In the genomic region with DNA sequence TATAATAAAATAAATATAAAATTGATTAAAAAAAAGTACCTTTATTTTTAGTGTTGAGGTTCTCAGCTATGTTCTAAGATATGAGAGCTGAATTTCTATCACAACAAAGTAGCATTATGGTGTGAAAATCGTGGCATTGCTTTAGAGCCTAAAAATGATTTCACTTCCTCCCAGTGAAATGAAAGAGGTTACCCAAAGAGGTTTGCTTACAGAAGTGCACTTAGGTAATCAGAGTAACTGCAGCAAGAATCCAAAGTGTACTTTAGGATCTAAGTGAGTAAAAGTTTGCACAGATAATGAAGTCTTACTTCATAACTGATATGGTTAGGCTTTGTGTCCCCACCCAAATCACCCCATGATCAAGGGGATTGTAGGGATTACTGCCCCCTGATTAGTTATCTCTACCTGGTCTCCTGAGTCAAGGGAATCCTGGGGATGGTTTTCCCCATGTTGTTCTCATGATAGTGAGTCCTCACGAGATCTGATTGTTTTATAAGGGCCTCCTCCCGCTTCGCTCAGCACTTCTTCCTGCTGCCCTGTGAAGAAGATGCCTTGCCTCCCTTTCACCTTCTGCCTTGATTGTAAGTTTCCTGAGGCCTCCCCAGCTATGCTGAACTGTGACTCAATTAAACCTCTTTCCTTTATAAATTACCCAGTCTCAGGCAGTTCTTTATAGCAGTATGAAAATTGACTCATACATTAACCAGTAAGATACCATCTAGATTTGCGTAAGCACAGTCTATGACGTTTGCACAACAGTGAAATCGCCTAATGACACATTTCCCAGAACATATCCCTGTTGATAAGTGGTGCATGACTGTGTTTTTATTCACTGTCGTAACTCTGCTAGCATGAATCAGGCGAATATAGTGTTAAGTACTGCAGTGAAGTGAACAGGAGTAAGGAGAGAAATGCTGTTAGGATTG, we compare ENCODE assay signal across 11 cellular contexts. TPM values are rescaled to one million over a fixed set of nuclear protein-coding genes. Genes with fewer than 3 reads are reported as not detected.
DNase-seq lines count a peak whose midpoint lies in the region; ATAC-seq, FAIRE-seq and TF ChIP-seq lines count a peak whose summit lies in the region.
"Had no signal": no experiment of that assay in that cellular context is flagged by ENCODE, and none has a peak within 500 bp of the region (broad histone marks: within the 10 kb centered on the region; RNA-seq: fewer than 3 reads in every experiment).

No MANE protein-coding gene starts in this region.

- H3K4me1 Mint-ChIP-seq in activated naive CD8-positive, alpha-beta T cell (ENCODE audit: low read depth), result no peaks in the 10 kb centered on the region
- no peaks in the 10 kb centered on the region for H3K4me1 Mint-ChIP-seq in activated naive CD8-positive, alpha-beta T cell treated with anti-CD3 and anti-CD28 coated beads for 36 hours
- peaks cover 6% of the 10 kb centered on the region for H3K4me1 Mint-ChIP-seq in endodermal cell
- H3K4me1 Mint-ChIP-seq in stimulated activated effector memory CD8-positive, alpha-beta T cell treated with anti-CD3 and anti-CD28 coated beads, Interleukin-12 subunit alpha, Interleukin-12 subunit beta, amount 100 ng/mL, for 72 hours, result peaks cover 9% of the 10 kb centered on the region
- H3K4me1 Mint-ChIP-seq: CD4-positive, alpha-beta memory T cell had no signal

- peak; percentile 99 for ATAC-seq in stimulated activated effector memory CD8-positive, alpha-beta T cell treated with anti-CD3 and anti-CD28 coated beads, Interleukin-12 subunit alpha, Interleukin-12 subunit beta, amount 100 ng/mL, for 72 hours
- ATAC-seq in GM18907 (IDR thresholded peaks at IDR 0.05; ENCODE audit: unreplicated experiment), result no peak

- H3K36me3 Mint-ChIP-seq in activated naive CD8-positive, alpha-beta T cell, result peaks cover 23% of the 10 kb centered on the region
- peaks cover 19% of the 10 kb centered on the region for H3K36me3 Mint-ChIP-seq in activated naive CD8-positive, alpha-beta T cell treated with anti-CD3 and anti-CD28 coated beads for 36 hours
- H3K36me3 Mint-ChIP-seq in endodermal cell (ENCODE audit: low read depth), result peaks cover 19% of the 10 kb centered on the region
- H3K36me3 Mint-ChIP-seq in stimulated activated effector memory CD8-positive, alpha-beta T cell treated with anti-CD3 and anti-CD28 coated beads, Interleukin-12 subunit alpha, Interleukin-12 subunit beta, amount 100 ng/mL, for 72 hours, result peaks cover 14% of the 10 kb centered on the region

- no peak for FAIRE-seq in urothelium cell line (lab: Jason Lieb, UNC)

- no peaks in the 10 kb centered on the region for H3K9me3 ChIP-seq in endodermal cell (ENCODE audit: control insufficient read depth, low read length)
- H3K9me3 ChIP-seq: colonic mucosa had no signal

- H3K4me3 Mint-ChIP-seq in activated naive CD8-positive, alpha-beta T cell, result no peak overlapping the region
- no peak overlapping the region for H3K4me3 Mint-ChIP-seq in activated naive CD8-positive, alpha-beta T cell treated with anti-CD3 and anti-CD28 coated beads for 36 hours
- no peak overlapping the region for H3K4me3 Mint-ChIP-seq in endodermal cell
- no peak overlapping the region for H3K4me3 Mint-ChIP-seq in stimulated activated effector memory CD8-positive, alpha-beta T cell treated with anti-CD3 and anti-CD28 coated beads, Interleukin-12 subunit alpha, Interleukin-12 subunit beta, amount 100 ng/mL, for 72 hours
- H3K4me3 Mint-ChIP-seq: CD4-positive, alpha-beta memory T cell had no signal

- no peak overlapping the region for H3K9ac ChIP-seq in endodermal cell (ENCODE audit: extremely low read depth, low read length, poor library complexity, severe bottlenecking)

- H3K27ac ChIP-seq in endodermal cell (ENCODE audit: low read depth, low read length), result no peak overlapping the region
- H3K27ac ChIP-seq: colonic mucosa had no signal

- H3K27ac Mint-ChIP-seq in activated naive CD8-positive, alpha-beta T cell, result peak overlapping the region; percentile 14
- H3K27ac Mint-ChIP-seq in activated naive CD8-positive, alpha-beta T cell treated with anti-CD3 and anti-CD28 coated beads for 36 hours, result no peak overlapping the region
- H3K27ac Mint-ChIP-seq in endodermal cell, result peak overlapping the region; percentile 59
- H3K27ac Mint-ChIP-seq in stimulated activated effector memory CD8-positive, alpha-beta T cell treated with anti-CD3 and anti-CD28 coated beads, Interleukin-12 subunit alpha, Interleukin-12 subunit beta, amount 100 ng/mL, for 72 hours, result peak overlapping the region; percentile 27
- H3K27ac Mint-ChIP-seq: CD4-positive, alpha-beta memory T cell had no signal

- no peak for TF ChIP-seq CTCF in endodermal cell (conservative IDR thresholded peaks at IDR 0.05)

- no peaks in the 10 kb centered on the region for H3K27me3 Mint-ChIP-seq in activated naive CD8-positive, alpha-beta T cell
- H3K27me3 Mint-ChIP-seq in activated naive CD8-positive, alpha-beta T cell treated with anti-CD3 and anti-CD28 coated beads for 36 hours, result no peaks in the 10 kb centered on the region
- no peaks in the 10 kb centered on the region for H3K27me3 Mint-ChIP-seq in endodermal cell (ENCODE audit: insufficient read depth)
- H3K27me3 Mint-ChIP-seq: CD4-positive, alpha-beta memory T cell had no signal

- H3K27me3 ChIP-seq in endodermal cell (ENCODE audit: control insufficient read depth, insufficient read depth, low read length, poor library complexity, severe bottlenecking), result no peaks in the 10 kb centered on the region
- H3K27me3 ChIP-seq: colonic mucosa had no signal

- no peak overlapping the region for H3K4me3 ChIP-seq in endodermal cell (ENCODE audit: low read length)
- H3K4me3 ChIP-seq: colonic mucosa had no signal

- H3K36me3 ChIP-seq in endodermal cell (ENCODE audit: control insufficient read depth, insufficient read depth, low read length), result peaks cover 16% of the 10 kb centered on the region
- H3K36me3 ChIP-seq: colonic mucosa had no signal

- no peaks in the 10 kb centered on the region for H3K4me1 ChIP-seq in endodermal cell (ENCODE audit: control insufficient read depth, insufficient read depth, low read length)
- H3K4me1 ChIP-seq: colonic mucosa had no signal

- no peaks in the 10 kb centered on the region for H3K9me3 Mint-ChIP-seq in activated naive CD8-positive, alpha-beta T cell (ENCODE audit: low read depth)
- no peaks in the 10 kb centered on the region for H3K9me3 Mint-ChIP-seq in activated naive CD8-positive, alpha-beta T cell treated with anti-CD3 and anti-CD28 coated beads for 36 hours
- H3K9me3 Mint-ChIP-seq in endodermal cell, result peaks cover 5% of the 10 kb centered on the region
- H3K9me3 Mint-ChIP-seq in stimulated activated effector memory CD8-positive, alpha-beta T cell treated with anti-CD3 and anti-CD28 coated beads, Interleukin-12 subunit alpha, Interleukin-12 subunit beta, amount 100 ng/mL, for 72 hours, result no peaks in the 10 kb centered on the region

- DNase-seq in activated naive CD8-positive, alpha-beta T cell treated with anti-CD3 and anti-CD28 coated beads for 36 hours, result no peak
- DNase-seq in MV-4-11 (lab: John Stamatoyannopoulos, UW) (peak; percentile 77), endodermal cell (no peak), T1000 (lab: John Stamatoyannopoulos, UW) (no peak), urothelium cell line (ENCODE audit: low spot score) (no peak)
- no peak for DNase-seq in stimulated activated effector memory CD8-positive, alpha-beta T cell treated with anti-CD3 and anti-CD28 coated beads, Interleukin-12 subunit alpha, Interleukin-12 subunit beta, amount 100 ng/mL, for 72 hours (ENCODE audit: low spot score in 2 of 2)
- DNase-seq: CD4-positive, alpha-beta memory T cell; colonic mucosa; T-helper 9 cell had no signal

- WGBS in endodermal cell (ENCODE audit: insufficient coverage in 1 of 2, insufficient read length in 1 of 2), 2 experiments, result 89 to 90% methylated on average over 6 to 9 of the region's 9 CpGs

RNA-seq across cellular contexts. Expression of a gene that starts 40.3 kb away (rescaled TPM):
- under 1 TPM; 0.34 to 0.43 TPM for total RNA-seq in activated naive CD8-positive, alpha-beta T cell treated with anti-CD3 and anti-CD28 coated beads for 36 hours
- total RNA-seq in endodermal cell, result 1 to 10 TPM; 1.4 TPM
- polyA plus RNA-seq in endodermal cell (2013, experiment 1 of 2), result 0.43 TPM
- polyA plus RNA-seq in endodermal cell (2013, experiment 2 of 2), result 0.62 TPM
